Comparison of ENCODE assay signal across 13 cellular contexts in the genomic region with DNA sequence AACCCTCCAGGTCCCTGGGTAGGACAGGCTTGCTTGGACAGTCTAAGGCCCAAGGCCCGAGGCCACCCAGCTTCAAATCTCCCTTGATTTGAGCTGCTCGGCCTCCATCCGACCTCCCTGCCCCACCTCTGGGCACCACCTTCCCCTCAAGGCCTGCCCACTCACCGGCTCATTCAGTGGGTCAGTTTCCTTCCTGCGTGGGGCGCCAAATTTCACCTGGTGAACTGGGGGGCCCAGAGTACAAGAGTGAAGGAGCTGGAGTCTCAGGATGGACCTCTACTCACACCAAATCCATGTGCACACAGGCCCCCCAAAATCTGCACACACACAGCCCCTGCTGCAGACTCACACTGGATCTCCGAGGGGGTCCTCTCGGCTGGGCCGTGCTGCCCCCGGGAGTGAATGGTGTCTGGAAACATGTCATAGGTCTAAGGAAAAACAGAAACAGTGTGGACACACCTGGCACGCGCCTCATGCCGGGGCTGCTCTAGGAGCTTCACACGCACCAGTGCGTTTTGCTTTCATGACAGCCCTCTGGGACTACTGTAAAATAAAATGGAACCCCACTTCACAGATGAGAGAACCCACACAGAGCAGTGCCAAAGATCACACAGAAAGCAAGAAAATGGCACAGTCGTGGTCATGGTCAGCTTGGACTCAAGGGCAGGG. TPM values are rescaled to one million over a fixed set of nuclear protein-coding genes. Genes with fewer than 3 reads are reported as not detected.
DNase-seq lines count a peak whose midpoint lies in the region; ATAC-seq and TF ChIP-seq lines count a peak whose summit lies in the region.
"Had no signal": no experiment of that assay in that cellular context is flagged by ENCODE, and none has a peak within 500 bp of the region (broad histone marks: within the 10 kb centered on the region; RNA-seq: fewer than 3 reads in every experiment).

No MANE protein-coding gene starts in this region.

- no peaks in the 10 kb centered on the region for H3K79me2 ChIP-seq in neural progenitor cell (ENCODE audit: low read depth)

- H3K4me2 ChIP-seq in neural progenitor cell, result no peak overlapping the region

- CTCF ChIA-PET in activated CD8-positive, alpha-beta T cell treated with anti-CD3 and anti-CD28 coated beads, Interleukin-2, amount 10 ng/mL, durations not matched to agents 7 days and 5 days (lab: Charles Lee), result interaction anchor here (1.2 to 2.1 kb wide), 3 partner anchors 13 to 311 kb away, joined by 3 to 6 read pairs (median 4); a partner anchor contains a TSS

- no peak overlapping the region for H3K9ac ChIP-seq in neural progenitor cell

- H3K4me3 ChIP-seq in GM06990 (replicated peaks; ENCODE audit: low read depth, low read length) (no peak overlapping the region), H7 (ENCODE audit: insufficient read depth, low read depth, low read length) (no peak overlapping the region), neural progenitor cell (no peak overlapping the region), brain microvascular endothelial cell (ENCODE audit: low read depth, low read length) (no peak overlapping the region)
- H3K4me3 ChIP-seq: gastrocnemius medialis had no signal

- no peak for ATAC-seq in activated CD8-positive, alpha-beta T cell treated with anti-CD3 and anti-CD28 coated beads, Interleukin-2, amount 10 ng/mL, durations not matched to agents 7 days and 5 days
- ATAC-seq: gastrocnemius medialis, WTC11 had no signal

- H3K4me1 Mint-ChIP-seq in activated CD8-positive, alpha-beta T cell treated with anti-CD3 and anti-CD28 coated beads, Interleukin-2, amount 10 ng/mL, durations not matched to agents 7 days and 5 days (ENCODE audit: low read depth), result peaks cover 64% of the 10 kb centered on the region
- peaks cover 8% of the 10 kb centered on the region for H3K4me1 Mint-ChIP-seq in neural progenitor cell

- POLR2A ChIA-PET in activated CD8-positive, alpha-beta T cell treated with anti-CD3 and anti-CD28 coated beads, Interleukin-2, amount 10 ng/mL, durations not matched to agents 7 days and 5 days (lab: Charles Lee), result no interaction called here

- H3K36me3 Mint-ChIP-seq in activated CD8-positive, alpha-beta T cell treated with anti-CD3 and anti-CD28 coated beads, Interleukin-2, amount 10 ng/mL, durations not matched to agents 7 days and 5 days (ENCODE audit: low read depth), result peaks cover 33% of the 10 kb centered on the region
- H3K36me3 Mint-ChIP-seq in neural progenitor cell, result peaks cover 2% of the 10 kb centered on the region
- H3K36me3 Mint-ChIP-seq: WTC11 had no signal

- peak overlapping the region; percentile 67 for H3K27ac Mint-ChIP-seq in activated CD8-positive, alpha-beta T cell treated with anti-CD3 and anti-CD28 coated beads, Interleukin-2, amount 10 ng/mL, durations not matched to agents 7 days and 5 days
- no peak overlapping the region for H3K27ac Mint-ChIP-seq in neural progenitor cell

- H3K27ac ChIP-seq in neural progenitor cell, result no peak overlapping the region
- no peak overlapping the region for H3K27ac ChIP-seq in brain microvascular endothelial cell

- H3K4me1 ChIP-seq in neural progenitor cell, result no peaks in the 10 kb centered on the region

- H3K9me3 Mint-ChIP-seq in activated CD8-positive, alpha-beta T cell treated with anti-CD3 and anti-CD28 coated beads, Interleukin-2, amount 10 ng/mL, durations not matched to agents 7 days and 5 days (ENCODE audit: insufficient read depth), result no peaks in the 10 kb centered on the region
- H3K9me3 Mint-ChIP-seq in neural progenitor cell, result no peaks in the 10 kb centered on the region
- H3K9me3 Mint-ChIP-seq: WTC11 had no signal

- DNase-seq in GM06990 (ENCODE audit: extremely low read depth, insufficient read length) (peak; percentile 46), H7 (peak; percentile 32), neural progenitor cell (ENCODE audit: low spot score) (no peak), SK-N-DZ (ENCODE audit: low spot score) (no peak), amniotic stem cell (lab: John Stamatoyannopoulos, UW) (no peak), brain microvascular endothelial cell (no peak), NCI-H2081 (lab: John Stamatoyannopoulos, UW) (no peak)
- no peak for DNase-seq in activated CD8-positive, alpha-beta T cell treated with anti-CD3 and anti-CD28 coated beads, Interleukin-2, amount 10 ng/mL, durations not matched to agents 7 days and 5 days
- DNase-seq: activated T-cell treated with anti-CD3 and anti-CD28 coated beads for 4 hours, gastrocnemius medialis, NCI-H1048, NCI-H446 had no signal

- H3K36me3 ChIP-seq in GM06990 (ENCODE audit: control insufficient read depth, insufficient read depth, low read length) (peaks cover 22% of the 10 kb centered on the region), H7 (replicated peaks; ENCODE audit: control insufficient read depth, insufficient read depth, low read length) (peaks cover 2% of the 10 kb centered on the region), neural progenitor cell (no peaks in the 10 kb centered on the region), brain microvascular endothelial cell (replicated peaks) (peaks cover 9% of the 10 kb centered on the region)

- no peak overlapping the region for H3K4me3 Mint-ChIP-seq in activated CD8-positive, alpha-beta T cell treated with anti-CD3 and anti-CD28 coated beads, Interleukin-2, amount 10 ng/mL, durations not matched to agents 7 days and 5 days
- peak overlapping the region; percentile 18 for H3K4me3 Mint-ChIP-seq in neural progenitor cell
- H3K4me3 Mint-ChIP-seq: WTC11 had no signal

- in situ Hi-C loops in brain microvascular endothelial cell (cut with HindIII; ENCODE audit: low pct_ligation_motif_present, low sequenced_read_pairs), result no loop called here

- H4K20me1 ChIP-seq in neural progenitor cell (ENCODE audit: low read depth), result peaks cover 8% of the 10 kb centered on the region

- no peaks in the 10 kb centered on the region for H3K27me3 Mint-ChIP-seq in activated CD8-positive, alpha-beta T cell treated with anti-CD3 and anti-CD28 coated beads, Interleukin-2, amount 10 ng/mL, durations not matched to agents 7 days and 5 days (ENCODE audit: low read depth)
- H3K27me3 Mint-ChIP-seq in neural progenitor cell (ENCODE audit: insufficient read depth, low read depth), result no peaks in the 10 kb centered on the region

- no peaks in the 10 kb centered on the region for H3K9me3 ChIP-seq in neural progenitor cell (ENCODE audit: low read depth)
- H3K9me3 ChIP-seq: gastrocnemius medialis had no signal

- no peak overlapping the region for H2AFZ ChIP-seq in neural progenitor cell (replicated peaks)

- H3K27me3 ChIP-seq in GM06990 (replicated peaks; ENCODE audit: control insufficient read depth, insufficient read depth, low read length) (no peaks in the 10 kb centered on the region), H7 (ENCODE audit: control insufficient read depth, insufficient read depth, low read length) (no peaks in the 10 kb centered on the region), neural progenitor cell (no peaks in the 10 kb centered on the region), brain microvascular endothelial cell (replicated peaks) (no peaks in the 10 kb centered on the region)
- H3K27me3 ChIP-seq: gastrocnemius medialis had no signal

- TF ChIP-seq CTCF in GM06990 (IDR thresholded peaks at IDR 0.05; ENCODE audit: insufficient read depth, low read length, poor library complexity, severe bottlenecking) (peak; percentile 11), neural progenitor cell (IDR thresholded peaks at IDR 0.05) (no peak), brain microvascular endothelial cell (IDR thresholded peaks at IDR 0.05; ENCODE audit: low read depth, low read length, missing control alignments) (no peak)

- H3F3A ChIP-seq in neural progenitor cell (ENCODE audit: low read depth), result peaks cover 23% of the 10 kb centered on the region

RNA-seq across cellular contexts. Expression of a gene that starts 3.6 kb away (rescaled TPM):
- 24.5 and 29.7 TPM in 2 replicates for total RNA-seq in H7 (2014; rRNA removed; shearing (Covaris generic))
- total RNA-seq in activated CD8-positive, alpha-beta T cell treated with anti-CD3 and anti-CD28 coated beads, Interleukin-2, amount 10 ng/mL, durations not matched to agents 7 days and 5 days, result 10 to 100 TPM; 84.2 to 90.2 TPM
- 15.8 and 27.7 TPM in 2 replicates for total RNA-seq in neural progenitor cell (ENCODE audit: low replicate concordance)
- 12.7 and 32.3 TPM in 2 replicates for polyA plus RNA-seq in SK-N-DZ (2014; cell fraction: cytosol; rRNA removed)
- polyA plus RNA-seq in SK-N-DZ (2014; cell fraction: nucleus; rRNA removed), result 62.1 and 80.6 TPM in 2 replicates

RNA-seq across cellular contexts. Expression of a gene that starts 11.0 kb away (rescaled TPM):
- 31.7 and 40.0 TPM in 2 replicates for total RNA-seq in H7 (2014; rRNA removed; shearing (Covaris generic))
- total RNA-seq in activated CD8-positive, alpha-beta T cell treated with anti-CD3 and anti-CD28 coated beads, Interleukin-2, amount 10 ng/mL, durations not matched to agents 7 days and 5 days, result 10 to 100 TPM; 32.9 to 34.0 TPM
- 11.4 and 34.9 TPM in 2 replicates for total RNA-seq in neural progenitor cell (ENCODE audit: low replicate concordance)
- polyA plus RNA-seq in SK-N-DZ (2014; cell fraction: cytosol; rRNA removed), result 21.2 and 26.8 TPM in 2 replicates
- 40.7 and 64.0 TPM in 2 replicates for polyA plus RNA-seq in SK-N-DZ (2014; cell fraction: nucleus; rRNA removed)

RNA-seq across cellular contexts. Expression of a gene that starts 21.0 kb away (rescaled TPM):
- total RNA-seq in H7 (2014; rRNA removed; shearing (Covaris generic)), result 66.5 and 80.0 TPM in 2 replicates
- 100 to 1,000 TPM; 421 to 423 TPM for total RNA-seq in activated CD8-positive, alpha-beta T cell treated with anti-CD3 and anti-CD28 coated beads, Interleukin-2, amount 10 ng/mL, durations not matched to agents 7 days and 5 days
- 140 and 193 TPM in 2 replicates for total RNA-seq in neural progenitor cell (ENCODE audit: low replicate concordance)
- polyA plus RNA-seq in SK-N-DZ (2014; cell fraction: cytosol; rRNA removed), result 143 and 178 TPM in 2 replicates
- 181 and 258 TPM in 2 replicates for polyA plus RNA-seq in SK-N-DZ (2014; cell fraction: nucleus; rRNA removed)

RNA-seq across cellular contexts. Expression of a gene that starts 39.6 kb away (rescaled TPM):
- 2.9 and 6.4 TPM in 2 replicates for total RNA-seq in H7 (2014; rRNA removed; shearing (Covaris generic))
- 1 to 10 TPM; 2.9 to 4.7 TPM for total RNA-seq in activated CD8-positive, alpha-beta T cell treated with anti-CD3 and anti-CD28 coated beads, Interleukin-2, amount 10 ng/mL, durations not matched to agents 7 days and 5 days
- total RNA-seq in neural progenitor cell (ENCODE audit: low replicate concordance), result 1.4 and 2.2 TPM in 2 replicates
- 9.8 and 11.6 TPM in 2 replicates for polyA plus RNA-seq in SK-N-DZ (2014; cell fraction: cytosol; rRNA removed)
- polyA plus RNA-seq in SK-N-DZ (2014; cell fraction: nucleus; rRNA removed), result 7.5 and 9.4 TPM in 2 replicates

RNA-seq across cellular contexts. Expression of a gene that starts 45.1 kb away (rescaled TPM):
- 2.3 and 2.6 TPM in 2 replicates for total RNA-seq in H7 (2014; rRNA removed; shearing (Covaris generic))
- 1 to 10 TPM in 1 of 2 experiments, under 1 TPM in 1; 0.61 to 1.2 TPM for total RNA-seq in activated CD8-positive, alpha-beta T cell treated with anti-CD3 and anti-CD28 coated beads, Interleukin-2, amount 10 ng/mL, durations not matched to agents 7 days and 5 days
- 0.62 and 2.1 TPM in 2 replicates for total RNA-seq in neural progenitor cell (ENCODE audit: low replicate concordance)
- 0.17 and 0.73 TPM in 2 replicates for polyA plus RNA-seq in SK-N-DZ (2014; cell fraction: cytosol; rRNA removed)
- polyA plus RNA-seq in SK-N-DZ (2014; cell fraction: nucleus; rRNA removed), result 1.4 and 1.8 TPM in 2 replicates

Comparison
In these comparisons a context has a peak if more than half of its experiments do, and no peak if none do; other contexts are left out.
1. DNase-seq: peak in GM06990 (single experiment) and H7 (single experiment); none in activated CD8-positive, alpha-beta T cell treated with anti-CD3 and anti-CD28 coated beads, Interleukin-2, amount 10 ng/mL, durations not matched to agents 7 days and 5 days (single experiment), neural progenitor cell (single experiment), SK-N-DZ (single experiment), amniotic stem cell (single experiment), brain microvascular endothelial cell (single experiment) and NCI-H2081 (0 of 2).